9 cellular contexts compared by ENCODE assay signal in the genomic region with DNA sequence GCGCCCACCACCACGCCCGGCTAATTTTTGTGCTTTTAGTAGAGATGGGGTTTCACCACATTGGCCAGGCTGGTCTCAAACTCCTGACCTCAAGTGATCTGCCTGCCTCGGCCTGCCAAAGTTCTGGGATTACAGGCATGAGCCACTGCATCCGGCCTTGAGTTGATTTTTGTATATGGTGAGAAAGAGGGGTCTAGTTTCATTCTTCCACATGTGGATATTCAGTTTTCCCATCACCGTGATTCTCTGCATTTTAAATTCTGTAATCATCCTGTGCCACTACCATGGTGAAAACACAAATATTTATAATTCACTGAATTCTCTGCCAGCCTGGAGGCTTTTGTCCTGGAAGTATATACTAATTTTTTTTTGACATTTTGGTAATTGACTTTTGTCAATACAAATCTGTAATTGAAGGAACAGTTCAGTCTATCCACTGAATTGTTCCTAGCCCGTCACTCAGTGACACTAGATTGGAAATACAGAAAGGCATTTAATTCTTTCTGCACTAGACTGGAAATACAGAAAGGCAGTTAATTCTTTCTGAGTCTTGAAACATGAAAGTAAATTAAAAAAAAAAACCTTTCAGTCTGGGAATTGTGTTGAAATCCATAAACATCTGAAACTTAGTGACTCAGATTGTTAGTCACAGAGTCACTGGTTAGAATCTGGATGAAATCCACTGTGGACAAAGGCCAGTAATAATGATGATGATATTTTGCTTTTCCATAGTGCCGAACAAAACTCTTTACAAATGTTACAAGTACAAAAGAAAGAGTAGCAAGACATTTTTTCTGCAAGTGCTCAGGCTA. TPM values are rescaled to one million over a fixed set of nuclear protein-coding genes. Genes with fewer than 3 reads are reported as not detected.
DNase-seq lines count a peak whose midpoint lies in the region; ATAC-seq, FAIRE-seq and TF ChIP-seq lines count a peak whose summit lies in the region.
"Had no signal": no experiment of that assay in that cellular context is flagged by ENCODE, and none has a peak within 500 bp of the region (broad histone marks: within the 10 kb centered on the region; RNA-seq: fewer than 3 reads in every experiment).

No MANE protein-coding gene starts in this region.

- CTCF ChIA-PET in A549 (lab: Yijun Ruan, JAX): interaction anchor here (1.0 kb wide), 1 partner anchor 13 kb away, joined by 3 read pairs; no protein-coding TSS in a partner anchor

- H3K4me2 ChIP-seq in A549: peak overlapping the region; percentile 75
- H3K4me2 ChIP-seq: BLaER1 had no signal

- H3K4me3 ChIP-seq in A549 (no peak overlapping the region; the same call in 2 of the 3 replicates), esophagus squamous epithelium (peak overlapping the region in 1 of 4 donors; percentile 18), thyroid gland (replicated peaks in 1 of 3) (no peak overlapping the region)
- H3K4me3 ChIP-seq: BLaER1 had no signal

- H3K4me1 ChIP-seq in A549 (peaks cover 59% of the 10 kb centered on the region), esophagus squamous epithelium (peaks cover 0 to 48% (median 27%) of the 10 kb centered on the region in 3 donors), thyroid gland (peaks cover 0 to 7% of the 10 kb centered on the region in 2 donors)

- no peak for TF ChIP-seq CTCF in A549 (IDR thresholded peaks at IDR 0.05)
- TF ChIP-seq CTCF in esophagus squamous epithelium (IDR thresholded peaks at IDR 0.05): no peak
- TF ChIP-seq CTCF in nephron (IDR thresholded peaks at IDR 0.05; ENCODE audit: unreplicated experiment in 3 of 3): no peak
- no peak for TF ChIP-seq CTCF in thyroid gland (IDR thresholded peaks at IDR 0.05)

- DNase-seq in A549 (ENCODE audit: low read depth in 1 of 2, low spot score in 1 of 2) (peak; percentile 28 to 45), RPMI7951 (ENCODE audit: low read depth) (peak; percentile 89), esophagus squamous epithelium (lab: John Stamatoyannopoulos, UW) (no peak), NCI-H1092 treated with DMSO at 0.1 percent for 48 hours (lab: John Stamatoyannopoulos, UW) (no peak), thyroid gland (no peak)

- WGBS in A549 (ENCODE audit: missing lambda C conversion rate): 68% methylated on average over 8 of the region's 8 CpGs
- whole genome bisulfite sequencing in esophagus squamous epithelium, 2 donors: 44 to 47% methylated on average over 8 of the region's 8 CpGs
- WGBS in thyroid gland, 2 donors: 73 to 82% methylated on average over 8 of the region's 8 CpGs

- H3K9me3 ChIP-seq in A549 (no peaks in the 10 kb centered on the region), esophagus squamous epithelium (no peaks in the 10 kb centered on the region), thyroid gland (no peaks in the 10 kb centered on the region)
- H3K9me3 ChIP-seq: BLaER1 had no signal

- peak; percentile 30 to 47; a peak in 2 of 5 replicates for TF ChIP-seq EP300 in A549 (IDR thresholded peaks at IDR 0.05)

- no peaks in the 10 kb centered on the region for H3K27me3 Mint-ChIP-seq in nephron (ENCODE audit: low read depth)

- H3K36me3 Mint-ChIP-seq in nephron (ENCODE audit: low read depth): no peaks in the 10 kb centered on the region

- ATAC-seq in A549 (peak; percentile 77 to 85; a peak in 5 of 6 replicates), GM18858 (IDR thresholded peaks at IDR 0.05; ENCODE audit: unreplicated experiment) (no peak), GM18519 (IDR thresholded peaks at IDR 0.05; ENCODE audit: low FRiP score, unreplicated experiment) (no peak)

- peak overlapping the region; percentile 92 to 97 (median 94) for H3K27ac Mint-ChIP-seq in nephron

- peak; percentile 59 for FAIRE-seq in A549 (lab: Jason Lieb, UNC)

- H3K27me3 ChIP-seq in esophagus squamous epithelium: no peaks in the 10 kb centered on the region
- H3K27me3 ChIP-seq in thyroid gland: no peaks in the 10 kb centered on the region
- H3K27me3 ChIP-seq: BLaER1 had no signal

- peaks cover 32% of the 10 kb centered on the region for H3K4me1 Mint-ChIP-seq in nephron

- intact Hi-C loops in esophagus squamous epithelium (cut with DNase I): no loop called here
- intact Hi-C loops in thyroid gland (cut with DNase I): no loop called here

- no peak; a peak in 1 of 5 replicates for TF ChIP-seq RAD21 in A549 (conservative IDR thresholded peaks at IDR 0.05 in 1 of 2, IDR thresholded peaks at IDR 0.05 in 1 of 2)

- POLR2A ChIA-PET in A549 (lab: Yijun Ruan, JAX): no interaction called here

- H3K27ac ChIP-seq in A549 (peak overlapping the region; percentile 73 to 82), esophagus squamous epithelium (peak overlapping the region in 3 of 4 donors; percentile 65 to 86 (median 76)), thyroid gland (peak overlapping the region in 1 of 3 donors; percentile 26)
- H3K27ac ChIP-seq: BLaER1 had no signal

- no peaks in the 10 kb centered on the region for H3K36me3 ChIP-seq in esophagus squamous epithelium
- no peaks in the 10 kb centered on the region for H3K36me3 ChIP-seq in thyroid gland
- H3K36me3 ChIP-seq: BLaER1 had no signal

- H3K9me3 Mint-ChIP-seq in nephron: no peaks in the 10 kb centered on the region

- no peak for TF ChIP-seq POLR2A in A549 (IDR thresholded peaks at IDR 0.05; ENCODE audit: low read length)
- no peak for TF ChIP-seq POLR2A in esophagus squamous epithelium (IDR thresholded peaks at IDR 0.05)
- no peak for TF ChIP-seq POLR2A in thyroid gland (IDR thresholded peaks at IDR 0.05)

- peak overlapping the region in 1 of 3 experiments; percentile 51 for H3K4me3 Mint-ChIP-seq in nephron

TF ChIP-seq in A549, 52 proteins besides CTCF, POLR2A, EP300 and RAD21:
- TF ChIP-seq JUNB (IDR thresholded peaks at IDR 0.05): peak; percentile 90
- peak; percentile 41 to 69; a peak in 2 of 5 replicates for TF ChIP-seq JUN (IDR thresholded peaks at IDR 0.05)
- peak; percentile 54; the same call in 1 of the 2 replicates for TF ChIP-seq GATA3 (IDR thresholded peaks at IDR 0.05; ENCODE audit: borderline replicate concordance)
- TF ChIP-seq FOSL2 (IDR thresholded peaks at IDR 0.05): peak; percentile 93
- TF ChIP-seq FOSL2 (CRISPR knock-in tag; IDR thresholded peaks at IDR 0.05): peak; percentile 88
- peak; percentile 81 to 88 for TF ChIP-seq CEBPB (IDR thresholded peaks at IDR 0.05)
- no peak for TF ChIP-seq MAFK (IDR thresholded peaks at IDR 0.05; ENCODE audit: partially characterized antibody)
- TF ChIP-seq RFX5 (IDR thresholded peaks at IDR 0.05): no peak

RNA-seq across cellular contexts. Expression of gene PRTFDC1, which starts 5.4 kb away (rescaled TPM):
- polyA plus RNA-seq in A549 (2011; rRNA removed) (32.5 and 39.2 TPM in 2 replicates), A549 (2017; fragmentation: RNase III; extraction: RNeasy Plus Mini Kit Qiagen cat#74134 plus additional on column Dnase treatment) (33.1 to 35.6 TPM (median 34.0 TPM) in 3 replicates)
- 10.0 and 14.5 TPM in 2 replicates for polyA plus RNA-seq in A549 (2012; cell fraction: cytosol; rRNA removed)
- 4.4 and 6.2 TPM in 2 replicates for polyA plus RNA-seq in A549 (2012; cell fraction: nucleus; rRNA removed)
- polyA minus RNA-seq in A549 (2011; rRNA and poly(A)+ RNA removed): 10.4 and 12.1 TPM in 2 replicates
- not detected in 2 replicates for total RNA-seq in RPMI7951 (2014; rRNA removed; shearing (Covaris generic))
- total RNA-seq in esophagus squamous epithelium (1 to 10 TPM in 3 of 4 donors, under 1 TPM in 1; 0.15 to 2.2 (median 1.8) TPM), thyroid gland (1 to 10 TPM; 2.9 to 8.7 (median 5.6) TPM)

RNA-seq across cellular contexts. Expression of gene ENKUR, which starts 58.1 kb away (rescaled TPM):
- polyA plus RNA-seq in A549 (2011; rRNA removed): 0.38 and 0.43 TPM in 2 replicates
- 0.04 and 0.05 TPM in 2 replicates for polyA plus RNA-seq in A549 (2012; cell fraction: cytosol; rRNA removed)
- 0.02 TPM in 1 of 2 replicates, not detected in the other for polyA plus RNA-seq in A549 (2012; cell fraction: nucleus; rRNA removed)
- 0.28 to 0.30 TPM (median 0.30 TPM) in 3 replicates for polyA plus RNA-seq in A549 (2017; fragmentation: RNase III; extraction: RNeasy Plus Mini Kit Qiagen cat#74134 plus additional on column Dnase treatment)
- polyA minus RNA-seq in A549 (2011; rRNA and poly(A)+ RNA removed): 0.12 and 0.39 TPM in 2 replicates
- total RNA-seq in RPMI7951 (2014; rRNA removed; shearing (Covaris generic)): 0.10 and 0.24 TPM in 2 replicates
- total RNA-seq in esophagus squamous epithelium: under 1 TPM in 1 of 4 donors, not detected in 3; 0.31 TPM
- under 1 TPM in 2 of 4 donors, not detected in 2; 0.33 to 0.73 TPM for total RNA-seq in thyroid gland

RNA-seq across cellular contexts. Expression of gene THNSL1, which starts 58.6 kb away (rescaled TPM):
- polyA plus RNA-seq in A549 (2011; rRNA removed) (5.8 and 6.1 TPM in 2 replicates), A549 (2017; fragmentation: RNase III; extraction: RNeasy Plus Mini Kit Qiagen cat#74134 plus additional on column Dnase treatment) (4.8 to 5.2 TPM (median 5.1 TPM) in 3 replicates)
- 1.0 and 1.1 TPM in 2 replicates for polyA plus RNA-seq in A549 (2012; cell fraction: cytosol; rRNA removed)
- polyA plus RNA-seq in A549 (2012; cell fraction: nucleus; rRNA removed): 0.52 and 0.78 TPM in 2 replicates
- 1.8 and 2.3 TPM in 2 replicates for polyA minus RNA-seq in A549 (2011; rRNA and poly(A)+ RNA removed)
- total RNA-seq in RPMI7951 (2014; rRNA removed; shearing (Covaris generic)): 4.5 and 4.8 TPM in 2 replicates
- total RNA-seq in esophagus squamous epithelium (1 to 10 TPM; 1.0 to 3.0 (median 1.7) TPM), thyroid gland (10 to 100 TPM in 1 of 4 donors, 1 to 10 TPM in 3; 5.8 to 10.1 (median 8.2) TPM)

Comparison
In these comparisons a context has a peak if more than half of its experiments do, and no peak if none do; other contexts are left out.
1. ATAC-seq: peak in A549 (2 of 2); none in GM18858 (single experiment) and GM18519 (single experiment).
2. DNase-seq: peak in A549 (2 of 2) and RPMI7951 (single experiment); none in esophagus squamous epithelium (single experiment), NCI-H1092 treated with DMSO at 0.1 percent for 48 hours (single experiment) and thyroid gland (0 of 2).